Comparison of ENCODE assay signal across 10 cellular contexts in the genomic region with DNA sequence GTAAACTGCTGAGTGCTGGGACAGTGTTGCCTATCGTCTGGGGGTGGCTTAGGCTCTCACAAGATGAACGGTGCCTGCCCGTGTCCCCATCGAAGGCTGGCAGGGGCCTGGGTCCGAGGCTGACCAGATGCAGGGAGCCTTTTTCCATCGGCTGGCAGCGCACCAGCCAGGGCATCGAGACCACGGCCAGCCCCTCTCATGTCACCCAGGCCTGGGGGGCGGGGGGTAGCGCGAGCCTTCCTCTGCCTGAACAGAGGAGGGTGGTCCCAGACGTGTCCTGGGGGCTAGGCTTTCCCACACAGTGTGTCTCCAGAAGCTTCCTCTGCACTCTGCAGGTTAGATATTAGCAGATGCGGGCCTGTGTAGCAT. TPM values are rescaled to one million over a fixed set of nuclear protein-coding genes. Genes with fewer than 3 reads are reported as not detected.
DNase-seq lines count a peak whose midpoint lies in the region; ATAC-seq and TF ChIP-seq lines count a peak whose summit lies in the region.
"Had no signal": no experiment of that assay in that cellular context is flagged by ENCODE, and none has a peak within 500 bp of the region (broad histone marks: within the 10 kb centered on the region; RNA-seq: fewer than 3 reads in every experiment).

No MANE protein-coding gene starts in this region.

- CTCF ChIA-PET in GM10248 (lab: Yijun Ruan, JAX): interaction anchor here (0.7 to 1.8 kb wide), 3 partner anchors 9 to 11 kb away, joined by 3 to 5 read pairs (median 3); no protein-coding TSS in a partner anchor

- no peaks in the 10 kb centered on the region for H3K36me3 ChIP-seq in body of pancreas (replicated peaks in 1 of 2; ENCODE audit: insufficient read depth in 1 of 2, low read depth in 2 of 2)

- intact Hi-C loops in body of pancreas (cut with DNase I): no loop called here

- H3K4me1 ChIP-seq in body of pancreas: peaks cover 7% of the 10 kb centered on the region

- no peaks in the 10 kb centered on the region for H3K27me3 ChIP-seq in body of pancreas

- ATAC-seq in HG03432 (IDR thresholded peaks at IDR 0.05; ENCODE audit: unreplicated experiment) (peak; percentile 9), body of pancreas (peak; percentile 3), HG03521 (IDR thresholded peaks at IDR 0.05; ENCODE audit: unreplicated experiment) (no peak)

- peaks cover 29% of the 10 kb centered on the region for H3K4me1 Mint-ChIP-seq in neural crest cell

- H3K27ac ChIP-seq in body of pancreas: peak overlapping the region in 3 of 4 donors; percentile 68 to 83 (median 82)

- H3K4me3 Mint-ChIP-seq in neural crest cell: no peak overlapping the region

- WGBS in body of pancreas, 2 donors: 29 to 81% methylated on average over 10 to 11 of the region's 14 CpGs

- DNase-seq in D341Med (ENCODE audit: low spot score) (peak; percentile 14), body of pancreas (no peak), neural crest cell (ENCODE audit: low read depth, low spot score) (no peak), GM10248 (ENCODE audit: extremely low spot score) (no peak), G401 (ENCODE audit: low spot score) (no peak)
- no peak for DNase-seq in stimulated activated CD4-positive, alpha-beta T cell treated with anti-CD3 and anti-CD28 coated beads, Interleukin-15, amount 100 ng/mL, for 24 hours
- DNase-seq: DMS153 had no signal

- TF ChIP-seq POLR2A in body of pancreas (IDR thresholded peaks at IDR 0.05): no peak

- no peaks in the 10 kb centered on the region for H3K27me3 Mint-ChIP-seq in neural crest cell (ENCODE audit: low read depth)

- no peaks in the 10 kb centered on the region for H3K9me3 Mint-ChIP-seq in neural crest cell

- peak overlapping the region; percentile 89 for H3K27ac Mint-ChIP-seq in neural crest cell (ENCODE audit: unreplicated experiment)

- TF ChIP-seq CTCF in body of pancreas (IDR thresholded peaks at IDR 0.05) (no peak), neural crest cell (conservative IDR thresholded peaks at IDR 0.05) (no peak), GM10248 (IDR thresholded peaks at IDR 0.05; ENCODE audit: control extremely low read depth, extremely low read depth, low read depth, missing control alignments) (no peak)

- peak overlapping the region in 1 of 2 donors; percentile 11 for H3K4me3 ChIP-seq in body of pancreas

- no peaks in the 10 kb centered on the region for H3K36me3 Mint-ChIP-seq in neural crest cell (ENCODE audit: low read depth)

- POLR2A ChIA-PET in GM10248 (lab: Yijun Ruan, JAX): interaction anchor here (0.5 kb wide), 1 partner anchor 9 kb away, joined by 10 read pairs; no protein-coding TSS in a partner anchor

- in situ Hi-C loops in G401 (cut with HindIII; ENCODE audit: low sequenced_read_pairs): no loop called here

- H3K9me3 ChIP-seq in body of pancreas: no peaks in the 10 kb centered on the region

RNA-seq across cellular contexts. Expression of a gene that starts 17.3 kb away (rescaled TPM):
- total RNA-seq in body of pancreas (10 to 100 TPM; 12.2 to 13.2 TPM), neural crest cell (3.7 and 4.1 TPM in 2 replicates)
- total RNA-seq in G401 (2014; rRNA removed; shearing (Covaris generic)): 0.06 TPM in 1 of 2 replicates, not detected in the other
- total RNA-seq: endothelial cell of umbilical vein had no signal
